1 cellular context compared by ENCODE assay signal in the genomic region with DNA sequence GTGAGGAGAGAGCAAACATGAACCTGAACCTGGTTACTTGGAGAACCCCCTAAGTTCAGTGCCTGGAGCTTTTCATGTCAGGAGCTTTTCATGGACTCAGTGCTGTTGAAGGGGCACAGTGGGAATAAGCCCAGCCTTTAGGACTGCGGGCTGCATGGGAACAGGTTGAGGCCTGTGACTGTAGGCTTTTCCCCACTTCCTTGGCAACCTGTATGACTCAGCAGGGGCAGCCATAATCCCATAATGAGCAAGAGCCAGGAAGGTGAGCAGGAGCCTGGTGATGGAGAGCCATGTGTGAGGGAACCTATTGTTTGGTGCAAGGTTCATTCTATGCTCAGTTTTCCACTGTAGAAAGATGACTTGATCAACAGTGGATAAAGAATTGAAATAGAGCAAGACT.
TF ChIP-seq lines count a peak whose summit lies in the region.

No MANE protein-coding gene starts in this region.

TF ChIP-seq in HCT116, 20 proteins besides CTCF, POLR2A, EP300 and RAD21 (continued from another document):
- TF ChIP-seq TCF7L2 (IDR thresholded peaks at IDR 0.05; ENCODE audit: borderline replicate concordance, extremely low read depth, insufficient read depth, insufficient read length) (no peak), SIN3A (IDR thresholded peaks at IDR 0.05; ENCODE audit: low read depth) (no peak)
